1 cellular context compared by ENCODE assay signal in genomic region chr7:135490783-135491182, GRCh38.
TF ChIP-seq lines count a peak whose summit lies in the region.

No MANE protein-coding gene starts in this region.

TF ChIP-seq in K562, 482 proteins besides CTCF, POLR2A, EP300 and RAD21 (continued from another document and continues in another):
- no peak for TF ChIP-seq ZBTB9 (CRISPR knock-in tag; IDR thresholded peaks at IDR 0.05)
- no peak for TF ChIP-seq BRF2 (IDR thresholded peaks at IDR 0.05; ENCODE audit: borderline replicate concordance, insufficient read depth, insufficient read length)
- no peak for TF ChIP-seq CHD7 (IDR thresholded peaks at IDR 0.05; ENCODE audit: low read depth, low read length)
- TF ChIP-seq ZBTB1 (CRISPR knock-in tag; IDR thresholded peaks at IDR 0.05; ENCODE audit: borderline replicate concordance, low read depth), result no peak
- TF ChIP-seq NFIX (CRISPR knock-in tag; IDR thresholded peaks at IDR 0.05; ENCODE audit: low read depth), result peak; percentile 71
- no peak for TF ChIP-seq MTF1 (CRISPR knock-in tag; IDR thresholded peaks at IDR 0.05; ENCODE audit: borderline replicate concordance)
- TF ChIP-seq CBFB (CRISPR knock-in tag; IDR thresholded peaks at IDR 0.05), result no peak
- no peak for TF ChIP-seq FOXK1 (CRISPR knock-in tag; IDR thresholded peaks at IDR 0.05; ENCODE audit: borderline replicate concordance)
- TF ChIP-seq TCF3 (CRISPR knock-in tag; IDR thresholded peaks at IDR 0.05), result peak; percentile 39
- TF ChIP-seq SUPT5H (IDR thresholded peaks at IDR 0.05), result no peak
- no peak for TF ChIP-seq HES1 (IDR thresholded peaks at IDR 0.05; ENCODE audit: low read depth)
- peak; percentile 35 to 62; a peak in 3 of 4 replicates for TF ChIP-seq TRIM24 (IDR thresholded peaks at IDR 0.05)
- TF ChIP-seq JUN (IDR thresholded peaks at IDR 0.05; ENCODE audit: borderline replicate concordance, low read depth, low read length), result no peak; the same call in 1 of the 2 replicates
- TF ChIP-seq JUN (CRISPR knock-in tag; IDR thresholded peaks at IDR 0.05; ENCODE audit: borderline replicate concordance), result no peak
- TF ChIP-seq BMI1 (IDR thresholded peaks at IDR 0.05; ENCODE audit: low read length), result no peak
- TF ChIP-seq PYGO2 (tag; IDR thresholded peaks at IDR 0.05), result no peak
- 0 out of 2 replicates have a peak, but pooled peaks have one; percentile 10 for TF ChIP-seq GATAD2A (IDR thresholded peaks at IDR 0.05)
- TF ChIP-seq SAFB2 (IDR thresholded peaks at IDR 0.05; ENCODE audit: borderline replicate concordance, low read depth, low read length, severe bottlenecking), result no peak
- no peak for TF ChIP-seq ZNF583 (CRISPR knock-in tag; IDR thresholded peaks at IDR 0.05)
- no peak for TF ChIP-seq HEY1 (CRISPR knock-in tag; IDR thresholded peaks at IDR 0.05; ENCODE audit: borderline replicate concordance)
- TF ChIP-seq ZNF764 (CRISPR knock-in tag; IDR thresholded peaks at IDR 0.05; ENCODE audit: low read depth), result no peak
- TF ChIP-seq POLR2G (IDR thresholded peaks at IDR 0.05; ENCODE audit: low read depth, low read length), result no peak
- peak; percentile 86 for TF ChIP-seq ARID1B (IDR thresholded peaks at IDR 0.05)
- TF ChIP-seq KAT7 (CRISPR knock-in tag; IDR thresholded peaks at IDR 0.05; ENCODE audit: borderline replicate concordance), result no peak
- TF ChIP-seq MLLT1 (IDR thresholded peaks at IDR 0.05), result 0 out of 4 replicates have a peak, but pooled peaks of 1 of the 2 experiments have one; percentile 17
- no peak for TF ChIP-seq MCM3 (IDR thresholded peaks at IDR 0.05)
- TF ChIP-seq SMARCC2 (IDR thresholded peaks at IDR 0.05; ENCODE audit: low read depth), result peak; percentile 48
- no peak for TF ChIP-seq KDM4B (IDR thresholded peaks at IDR 0.05; ENCODE audit: borderline replicate concordance in 2 of 2, low read depth in 1 of 2)
- no peak for TF ChIP-seq CEBPG (CRISPR knock-in tag; IDR thresholded peaks at IDR 0.05)
- TF ChIP-seq CEBPG (tag; conservative IDR thresholded peaks at IDR 0.05 in 1 of 2, IDR thresholded peaks at IDR 0.05 in 1 of 2), result no peak
- TF ChIP-seq TFE3 (CRISPR knock-in tag; IDR thresholded peaks at IDR 0.05), result no peak
- TF ChIP-seq SMARCA4 (IDR thresholded peaks at IDR 0.05), result peak; percentile 91
- no peak for TF ChIP-seq HMG20A (CRISPR knock-in tag; conservative IDR thresholded peaks at IDR 0.05)
- peak; percentile 8; the same call in 1 of the 2 replicates for TF ChIP-seq ATF3 (IDR thresholded peaks at IDR 0.05)
- no peak for TF ChIP-seq ATF3 (CRISPR knock-in tag; conservative IDR thresholded peaks at IDR 0.05)
- peak; percentile 81 for TF ChIP-seq ETV1 (tag; conservative IDR thresholded peaks at IDR 0.05; ENCODE audit: low read depth)
- no peak for TF ChIP-seq ZBTB2 (IDR thresholded peaks at IDR 0.05)
- TF ChIP-seq ZNF445 (CRISPR knock-in tag; IDR thresholded peaks at IDR 0.05; ENCODE audit: low read depth), result no peak
- TF ChIP-seq ZBTB17 (CRISPR knock-in tag; IDR thresholded peaks at IDR 0.05), result no peak
- no peak; the same call in 1 of the 2 replicates for TF ChIP-seq DEAF1 (CRISPR knock-in tag; IDR thresholded peaks at IDR 0.05)
- TF ChIP-seq C11orf30 (IDR thresholded peaks at IDR 0.05; ENCODE audit: low read depth), result peak; percentile 69
- no peak for TF ChIP-seq ZNF274 (IDR thresholded peaks at IDR 0.05; ENCODE audit: borderline replicate concordance, low read depth, low read length)
- TF ChIP-seq FOXA3 (CRISPR knock-in tag; conservative IDR thresholded peaks at IDR 0.05 in 1 of 2, IDR thresholded peaks at IDR 0.05 in 1 of 2), result peak in 1 of 2 experiments; percentile 41; a peak in 2 of 4 replicates
